1 cellular context compared by ENCODE assay signal in genomic region chr20:62816031-62816878, GRCh38.
TF ChIP-seq lines count a peak whose summit lies in the region.

No MANE protein-coding gene starts in this region.

TF ChIP-seq in HepG2, 621 proteins besides CTCF, POLR2A, EP300 and RAD21 (continued from another document and continues in another):
- TF ChIP-seq ZNF639 (CRISPR knock-in tag; conservative IDR thresholded peaks at IDR 0.05) (no peak), HMGXB4 (CRISPR knock-in tag; IDR thresholded peaks at IDR 0.05; ENCODE audit: borderline replicate concordance in 1 of 2, low read depth in 1 of 2) (peak; percentile 9 to 15; a peak in 2 of 4 replicates), GZF1 (CRISPR knock-in tag; IDR thresholded peaks at IDR 0.05) (no peak), ZNF713 (CRISPR knock-in tag; IDR thresholded peaks at IDR 0.05) (no peak), ZNF674 (CRISPR knock-in tag; IDR thresholded peaks at IDR 0.05; ENCODE audit: low read depth) (no peak), DBP (CRISPR knock-in tag; IDR thresholded peaks at IDR 0.05; ENCODE audit: not compliant biosample characterization) (no peak), MED13 (CRISPR knock-in tag; IDR thresholded peaks at IDR 0.05) (no peak), ZNF451 (CRISPR knock-in tag; IDR thresholded peaks at IDR 0.05) (no peak), ZFX (CRISPR knock-in tag; IDR thresholded peaks at IDR 0.05; ENCODE audit: low read depth) (peak; percentile 4; the same call in 1 of the 2 replicates), ZNF512B (CRISPR knock-in tag; IDR thresholded peaks at IDR 0.05; ENCODE audit: borderline replicate concordance) (no peak), ZNF207 (IDR thresholded peaks at IDR 0.05; ENCODE audit: borderline replicate concordance) (no peak), GPN1 (CRISPR knock-in tag; IDR thresholded peaks at IDR 0.05; ENCODE audit: borderline replicate concordance) (no peak), ERF (CRISPR knock-in tag; IDR thresholded peaks at IDR 0.05) (no peak), ZIK1 (CRISPR knock-in tag; IDR thresholded peaks at IDR 0.05; ENCODE audit: borderline replicate concordance, low read depth) (no peak), ZMYM4 (CRISPR knock-in tag; IDR thresholded peaks at IDR 0.05) (no peak), ZNF766 (CRISPR knock-in tag; IDR thresholded peaks at IDR 0.05; ENCODE audit: borderline replicate concordance) (0 out of 2 replicates have a peak, but pooled peaks have one; percentile 40), LRRFIP1 (CRISPR knock-in tag; conservative IDR thresholded peaks at IDR 0.05) (no peak), ZSCAN30 (CRISPR knock-in tag; IDR thresholded peaks at IDR 0.05) (no peak), SETDB1 (CRISPR knock-in tag; IDR thresholded peaks at IDR 0.05; ENCODE audit: borderline replicate concordance) (no peak), FOXK2 (IDR thresholded peaks at IDR 0.05) (no peak), KAT2B (IDR thresholded peaks at IDR 0.05; ENCODE audit: borderline replicate concordance, low read depth, low read length) (no peak), ZNF503 (CRISPR knock-in tag; IDR thresholded peaks at IDR 0.05) (no peak; the same call in 1 of the 2 replicates), THAP8 (CRISPR knock-in tag; IDR thresholded peaks at IDR 0.05; ENCODE audit: borderline replicate concordance) (no peak), JARID2 (CRISPR knock-in tag; IDR thresholded peaks at IDR 0.05; ENCODE audit: insufficient replicate concordance) (peak; percentile 28), EEA1 (CRISPR knock-in tag; IDR thresholded peaks at IDR 0.05; ENCODE audit: borderline replicate concordance) (no peak), RARA (CRISPR knock-in tag; IDR thresholded peaks at IDR 0.05) (no peak), MAZ (IDR thresholded peaks at IDR 0.05; ENCODE audit: borderline replicate concordance, low read depth, low read length) (peak; percentile 63; the same call in 1 of the 2 replicates), MAZ (CRISPR knock-in tag; IDR thresholded peaks at IDR 0.05; ENCODE audit: low read depth) (no peak), TOPORS (CRISPR knock-in tag; IDR thresholded peaks at IDR 0.05) (no peak), EED (CRISPR knock-in tag; IDR thresholded peaks at IDR 0.05) (no peak), ZNF678 (CRISPR knock-in tag; IDR thresholded peaks at IDR 0.05) (no peak), RELA (CRISPR knock-in tag; IDR thresholded peaks at IDR 0.05) (no peak), NONO (IDR thresholded peaks at IDR 0.05) (no peak), NONO (CRISPR knock-in tag; conservative IDR thresholded peaks at IDR 0.05) (0 out of 2 replicates have a peak, but pooled peaks have one; percentile 35), ZNF687 (CRISPR knock-in tag; IDR thresholded peaks at IDR 0.05) (peak; percentile 72), ZNF567 (CRISPR knock-in tag; IDR thresholded peaks at IDR 0.05; ENCODE audit: borderline replicate concordance) (no peak), ZBTB20 (CRISPR knock-in tag; IDR thresholded peaks at IDR 0.05; ENCODE audit: borderline replicate concordance, low read depth) (no peak), RARG (CRISPR knock-in tag; IDR thresholded peaks at IDR 0.05; ENCODE audit: low read depth) (no peak), MLLT10 (CRISPR knock-in tag; IDR thresholded peaks at IDR 0.05) (no peak), JDP2 (CRISPR knock-in tag; IDR thresholded peaks at IDR 0.05; ENCODE audit: borderline replicate concordance) (no peak), SMARCC2 (IDR thresholded peaks at IDR 0.05) (no peak), HOXA3 (CRISPR knock-in tag; IDR thresholded peaks at IDR 0.05) (peak; percentile 6), FOSL2 (CRISPR knock-in tag; IDR thresholded peaks at IDR 0.05) (no peak), TCF12 (IDR thresholded peaks at IDR 0.05) (no peak), TCF12 (CRISPR knock-in tag; IDR thresholded peaks at IDR 0.05) (no peak), GATAD2A (CRISPR knock-in tag; IDR thresholded peaks at IDR 0.05) (no peak; the same call in 1 of the 2 replicates), GTF3A (CRISPR knock-in tag; conservative IDR thresholded peaks at IDR 0.05) (no peak), ZMYM3 (CRISPR knock-in tag; IDR thresholded peaks at IDR 0.05) (no peak; the same call in 1 of the 2 replicates), CENPT (CRISPR knock-in tag; IDR thresholded peaks at IDR 0.05; ENCODE audit: low read depth) (no peak), NFRKB (IDR thresholded peaks at IDR 0.05) (no peak), ZGPAT (CRISPR knock-in tag; IDR thresholded peaks at IDR 0.05) (no peak)
